ENCODE assay signal across 1 cellular context in the genomic region with DNA sequence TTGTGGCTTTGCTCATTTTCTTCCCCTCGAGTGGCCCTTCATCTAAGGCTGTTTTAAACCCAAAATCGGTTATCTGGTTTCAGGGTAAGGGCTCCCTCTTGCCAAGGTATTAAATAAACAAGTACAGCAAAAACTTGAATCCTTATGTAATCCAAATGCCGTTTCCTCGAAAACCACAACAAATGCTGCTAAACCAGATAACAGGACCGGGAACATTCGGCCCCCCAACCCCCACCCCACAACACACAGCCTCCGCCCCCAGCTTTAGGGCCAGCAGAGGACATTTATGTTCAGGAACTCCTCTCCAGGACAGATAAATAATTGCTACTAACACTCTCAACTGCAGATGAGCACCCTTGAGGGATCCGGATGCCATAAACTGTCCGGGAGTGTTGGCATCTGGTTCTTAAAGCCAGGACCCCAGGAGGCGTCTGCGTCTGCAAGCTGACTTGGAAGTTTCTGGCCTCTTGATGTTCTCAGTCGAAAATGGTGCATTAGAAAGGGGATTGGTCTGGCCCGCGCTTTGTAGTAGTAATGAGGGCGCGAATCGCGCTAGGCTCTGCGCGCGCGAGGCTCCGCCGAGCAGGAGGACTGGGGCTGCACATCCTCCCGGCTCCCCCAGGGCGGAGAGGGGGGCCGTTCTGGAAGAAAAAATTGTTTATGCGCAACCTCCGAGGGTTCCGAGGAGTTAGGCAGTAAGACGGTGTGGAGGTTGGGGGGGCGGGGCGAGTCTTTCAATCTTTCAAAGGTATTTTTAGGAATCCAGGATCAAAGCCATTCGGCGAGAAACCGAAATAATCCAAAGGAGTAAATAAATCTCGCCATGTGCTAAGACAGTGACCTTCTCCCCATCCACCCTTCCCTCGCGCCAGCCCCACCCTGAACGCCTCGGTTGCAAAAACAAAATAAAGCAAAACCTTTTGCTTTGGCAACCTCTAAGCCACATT.
A peak's percentile ranks its signal among the peaks of the same experiment; 100 is the strongest.
TF ChIP-seq lines count a peak whose summit lies in the region.

No MANE protein-coding gene starts in this region.

TF ChIP-seq in HepG2, 621 proteins besides CTCF, POLR2A, EP300 and RAD21 (continued from another document and continues in another):
- TF ChIP-seq, protein P1, sequence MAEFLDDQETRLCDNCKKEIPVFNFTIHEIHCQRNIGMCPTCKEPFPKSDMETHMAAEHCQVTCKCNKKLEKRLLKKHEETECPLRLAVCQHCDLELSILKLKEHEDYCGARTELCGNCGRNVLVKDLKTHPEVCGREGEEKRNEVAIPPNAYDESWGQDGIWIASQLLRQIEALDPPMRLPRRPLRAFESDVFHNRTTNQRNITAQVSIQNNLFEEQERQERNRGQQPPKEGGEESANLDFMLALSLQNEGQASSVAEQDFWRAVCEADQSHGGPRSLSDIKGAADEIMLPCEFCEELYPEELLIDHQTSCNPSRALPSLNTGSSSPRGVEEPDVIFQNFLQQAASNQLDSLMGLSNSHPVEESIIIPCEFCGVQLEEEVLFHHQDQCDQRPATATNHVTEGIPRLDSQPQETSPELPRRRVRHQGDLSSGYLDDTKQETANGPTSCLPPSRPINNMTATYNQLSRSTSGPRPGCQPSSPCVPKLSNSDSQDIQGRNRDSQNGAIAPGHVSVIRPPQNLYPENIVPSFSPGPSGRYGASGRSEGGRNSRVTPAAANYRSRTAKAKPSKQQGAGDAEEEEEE (CRISPR knock-in tag; IDR thresholded peaks at IDR 0.05; ENCODE audit: borderline replicate concordance), result no peak
- no peak for TF ChIP-seq FIP1L1 (IDR thresholded peaks at IDR 0.05; ENCODE audit: borderline replicate concordance, insufficient read depth, low read depth, low read length)
- TF ChIP-seq ZNF749 (CRISPR knock-in tag; IDR thresholded peaks at IDR 0.05; ENCODE audit: borderline replicate concordance), result no peak
- TF ChIP-seq PPARG (CRISPR knock-in tag; conservative IDR thresholded peaks at IDR 0.05), result no peak
- no peak for TF ChIP-seq ETV6 (CRISPR knock-in tag; conservative IDR thresholded peaks at IDR 0.05)
- TF ChIP-seq, protein P2, sequence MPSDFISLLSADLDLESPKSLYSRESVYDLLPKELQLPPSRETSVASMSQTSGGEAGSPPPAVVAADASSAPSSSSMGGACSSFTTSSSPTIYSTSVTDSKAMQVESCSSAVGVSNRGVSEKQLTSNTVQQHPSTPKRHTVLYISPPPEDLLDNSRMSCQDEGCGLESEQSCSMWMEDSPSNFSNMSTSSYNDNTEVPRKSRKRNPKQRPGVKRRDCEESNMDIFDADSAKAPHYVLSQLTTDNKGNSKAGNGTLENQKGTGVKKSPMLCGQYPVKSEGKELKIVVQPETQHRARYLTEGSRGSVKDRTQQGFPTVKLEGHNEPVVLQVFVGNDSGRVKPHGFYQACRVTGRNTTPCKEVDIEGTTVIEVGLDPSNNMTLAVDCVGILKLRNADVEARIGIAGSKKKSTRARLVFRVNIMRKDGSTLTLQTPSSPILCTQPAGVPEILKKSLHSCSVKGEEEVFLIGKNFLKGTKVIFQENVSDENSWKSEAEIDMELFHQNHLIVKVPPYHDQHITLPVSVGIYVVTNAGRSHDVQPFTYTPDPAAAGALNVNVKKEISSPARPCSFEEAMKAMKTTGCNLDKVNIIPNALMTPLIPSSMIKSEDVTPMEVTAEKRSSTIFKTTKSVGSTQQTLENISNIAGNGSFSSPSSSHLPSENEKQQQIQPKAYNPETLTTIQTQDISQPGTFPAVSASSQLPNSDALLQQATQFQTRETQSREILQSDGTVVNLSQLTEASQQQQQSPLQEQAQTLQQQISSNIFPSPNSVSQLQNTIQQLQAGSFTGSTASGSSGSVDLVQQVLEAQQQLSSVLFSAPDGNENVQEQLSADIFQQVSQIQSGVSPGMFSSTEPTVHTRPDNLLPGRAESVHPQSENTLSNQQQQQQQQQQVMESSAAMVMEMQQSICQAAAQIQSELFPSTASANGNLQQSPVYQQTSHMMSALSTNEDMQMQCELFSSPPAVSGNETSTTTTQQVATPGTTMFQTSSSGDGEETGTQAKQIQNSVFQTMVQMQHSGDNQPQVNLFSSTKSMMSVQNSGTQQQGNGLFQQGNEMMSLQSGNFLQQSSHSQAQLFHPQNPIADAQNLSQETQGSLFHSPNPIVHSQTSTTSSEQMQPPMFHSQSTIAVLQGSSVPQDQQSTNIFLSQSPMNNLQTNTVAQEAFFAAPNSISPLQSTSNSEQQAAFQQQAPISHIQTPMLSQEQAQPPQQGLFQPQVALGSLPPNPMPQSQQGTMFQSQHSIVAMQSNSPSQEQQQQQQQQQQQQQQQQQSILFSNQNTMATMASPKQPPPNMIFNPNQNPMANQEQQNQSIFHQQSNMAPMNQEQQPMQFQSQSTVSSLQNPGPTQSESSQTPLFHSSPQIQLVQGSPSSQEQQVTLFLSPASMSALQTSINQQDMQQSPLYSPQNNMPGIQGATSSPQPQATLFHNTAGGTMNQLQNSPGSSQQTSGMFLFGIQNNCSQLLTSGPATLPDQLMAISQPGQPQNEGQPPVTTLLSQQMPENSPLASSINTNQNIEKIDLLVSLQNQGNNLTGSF (CRISPR knock-in tag; IDR thresholded peaks at IDR 0.05), result no peak
- TF ChIP-seq, protein P3, sequence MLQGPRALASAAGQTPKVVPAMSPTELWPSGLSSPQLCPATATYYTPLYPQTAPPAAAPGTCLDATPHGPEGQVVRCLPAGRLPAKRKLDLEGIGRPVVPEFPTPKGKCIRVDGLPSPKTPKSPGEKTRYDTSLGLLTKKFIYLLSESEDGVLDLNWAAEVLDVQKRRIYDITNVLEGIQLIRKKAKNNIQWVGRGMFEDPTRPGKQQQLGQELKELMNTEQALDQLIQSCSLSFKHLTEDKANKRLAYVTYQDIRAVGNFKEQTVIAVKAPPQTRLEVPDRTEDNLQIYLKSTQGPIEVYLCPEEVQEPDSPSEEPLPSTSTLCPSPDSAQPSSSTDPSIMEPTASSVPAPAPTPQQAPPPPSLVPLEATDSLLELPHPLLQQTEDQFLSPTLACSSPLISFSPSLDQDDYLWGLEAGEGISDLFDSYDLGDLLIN (CRISPR knock-in tag; IDR thresholded peaks at IDR 0.05; ENCODE audit: borderline replicate concordance), result peak; percentile 71; the same call in 1 of the 2 replicates
- no peak; the same call in 1 of the 2 replicates for TF ChIP-seq RNF2 (conservative IDR thresholded peaks at IDR 0.05; ENCODE audit: low read depth)
- TF ChIP-seq, protein P4, sequence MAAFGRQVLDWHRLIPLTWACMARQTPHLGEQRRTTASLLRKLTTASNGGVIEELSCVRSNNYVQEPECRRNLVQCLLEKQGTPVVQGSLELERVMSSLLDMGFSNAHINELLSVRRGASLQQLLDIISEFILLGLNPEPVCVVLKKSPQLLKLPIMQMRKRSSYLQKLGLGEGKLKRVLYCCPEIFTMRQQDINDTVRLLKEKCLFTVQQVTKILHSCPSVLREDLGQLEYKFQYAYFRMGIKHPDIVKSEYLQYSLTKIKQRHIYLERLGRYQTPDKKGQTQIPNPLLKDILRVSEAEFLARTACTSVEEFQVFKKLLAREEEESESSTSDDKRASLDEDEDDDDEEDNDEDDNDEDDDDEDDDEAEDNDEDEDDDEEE (CRISPR knock-in tag; IDR thresholded peaks at IDR 0.05), result no peak
- no peak for TF ChIP-seq POLR2AphosphoS5 (IDR thresholded peaks at IDR 0.05; ENCODE audit: low read depth, low read length)
- no peak for TF ChIP-seq MIER3 (CRISPR knock-in tag; IDR thresholded peaks at IDR 0.05; ENCODE audit: borderline replicate concordance)
- TF ChIP-seq, protein P5, sequence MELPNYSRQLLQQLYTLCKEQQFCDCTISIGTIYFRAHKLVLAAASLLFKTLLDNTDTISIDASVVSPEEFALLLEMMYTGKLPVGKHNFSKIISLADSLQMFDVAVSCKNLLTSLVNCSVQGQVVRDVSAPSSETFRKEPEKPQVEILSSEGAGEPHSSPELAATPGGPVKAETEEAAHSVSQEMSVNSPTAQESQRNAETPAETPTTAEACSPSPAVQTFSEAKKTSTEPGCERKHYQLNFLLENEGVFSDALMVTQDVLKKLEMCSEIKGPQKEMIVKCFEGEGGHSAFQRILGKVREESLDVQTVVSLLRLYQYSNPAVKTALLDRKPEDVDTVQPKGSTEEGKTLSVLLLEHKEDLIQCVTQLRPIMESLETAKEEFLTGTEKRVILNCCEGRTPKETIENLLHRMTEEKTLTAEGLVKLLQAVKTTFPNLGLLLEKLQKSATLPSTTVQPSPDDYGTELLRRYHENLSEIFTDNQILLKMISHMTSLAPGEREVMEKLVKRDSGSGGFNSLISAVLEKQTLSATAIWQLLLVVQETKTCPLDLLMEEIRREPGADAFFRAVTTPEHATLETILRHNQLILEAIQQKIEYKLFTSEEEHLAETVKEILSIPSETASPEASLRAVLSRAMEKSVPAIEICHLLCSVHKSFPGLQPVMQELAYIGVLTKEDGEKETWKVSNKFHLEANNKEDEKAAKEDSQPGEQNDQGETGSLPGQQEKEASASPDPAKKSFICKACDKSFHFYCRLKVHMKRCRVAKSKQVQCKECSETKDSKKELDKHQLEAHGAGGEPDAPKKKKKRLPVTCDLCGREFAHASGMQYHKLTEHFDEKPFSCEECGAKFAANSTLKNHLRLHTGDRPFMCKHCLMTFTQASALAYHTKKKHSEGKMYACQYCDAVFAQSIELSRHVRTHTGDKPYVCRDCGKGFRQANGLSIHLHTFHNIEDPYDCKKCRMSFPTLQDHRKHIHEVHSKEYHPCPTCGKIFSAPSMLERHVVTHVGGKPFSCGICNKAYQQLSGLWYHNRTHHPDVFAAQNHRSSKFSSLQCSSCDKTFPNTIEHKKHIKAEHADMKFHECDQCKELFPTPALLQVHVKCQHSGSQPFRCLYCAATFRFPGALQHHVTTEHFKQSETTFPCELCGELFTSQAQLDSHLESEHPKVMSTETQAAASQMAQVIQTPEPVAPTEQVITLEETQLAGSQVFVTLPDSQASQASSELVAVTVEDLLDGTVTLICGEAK (IDR thresholded peaks at IDR 0.05), result no peak
- TF ChIP-seq, protein P5 (CRISPR knock-in tag; IDR thresholded peaks at IDR 0.05), result no peak
- TF ChIP-seq ZNF558 (CRISPR knock-in tag; IDR thresholded peaks at IDR 0.05; ENCODE audit: borderline replicate concordance), result no peak
- TF ChIP-seq SCMH1 (CRISPR knock-in tag; IDR thresholded peaks at IDR 0.05; ENCODE audit: borderline replicate concordance), result no peak
- TF ChIP-seq ZBTB20 (CRISPR knock-in tag; IDR thresholded peaks at IDR 0.05; ENCODE audit: borderline replicate concordance, low read depth), result no peak
- TF ChIP-seq, protein P6, sequence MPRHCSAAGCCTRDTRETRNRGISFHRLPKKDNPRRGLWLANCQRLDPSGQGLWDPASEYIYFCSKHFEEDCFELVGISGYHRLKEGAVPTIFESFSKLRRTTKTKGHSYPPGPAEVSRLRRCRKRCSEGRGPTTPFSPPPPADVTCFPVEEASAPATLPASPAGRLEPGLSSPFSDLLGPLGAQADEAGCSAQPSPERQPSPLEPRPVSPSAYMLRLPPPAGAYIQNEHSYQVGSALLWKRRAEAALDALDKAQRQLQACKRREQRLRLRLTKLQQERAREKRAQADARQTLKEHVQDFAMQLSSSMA (CRISPR knock-in tag; IDR thresholded peaks at IDR 0.05), result no peak
- TF ChIP-seq TP53 (CRISPR knock-in tag; conservative IDR thresholded peaks at IDR 0.05), result no peak
- no peak for TF ChIP-seq ZFP1 (CRISPR knock-in tag; IDR thresholded peaks at IDR 0.05)
- no peak for TF ChIP-seq SRF (IDR thresholded peaks at IDR 0.05; ENCODE audit: low read depth, low read length)
- TF ChIP-seq TEAD3 (CRISPR knock-in tag; optimal IDR thresholded peaks at IDR 0.05; ENCODE audit: borderline replicate concordance), result no peak
- no peak for TF ChIP-seq PHB2 (IDR thresholded peaks at IDR 0.05; ENCODE audit: partially characterized antibody)
- no peak for TF ChIP-seq SPEN (CRISPR knock-in tag; IDR thresholded peaks at IDR 0.05; ENCODE audit: low read depth)
- TF ChIP-seq JDP2 (CRISPR knock-in tag; IDR thresholded peaks at IDR 0.05; ENCODE audit: borderline replicate concordance), result no peak
- peak; percentile 60; the same call in 1 of the 2 replicates for TF ChIP-seq ATF7-NPFF (CRISPR knock-in tag; IDR thresholded peaks at IDR 0.05; ENCODE audit: low read depth)
- TF ChIP-seq ELF4 (CRISPR knock-in tag; IDR thresholded peaks at IDR 0.05; ENCODE audit: borderline replicate concordance), result no peak
- TF ChIP-seq, protein P7, sequence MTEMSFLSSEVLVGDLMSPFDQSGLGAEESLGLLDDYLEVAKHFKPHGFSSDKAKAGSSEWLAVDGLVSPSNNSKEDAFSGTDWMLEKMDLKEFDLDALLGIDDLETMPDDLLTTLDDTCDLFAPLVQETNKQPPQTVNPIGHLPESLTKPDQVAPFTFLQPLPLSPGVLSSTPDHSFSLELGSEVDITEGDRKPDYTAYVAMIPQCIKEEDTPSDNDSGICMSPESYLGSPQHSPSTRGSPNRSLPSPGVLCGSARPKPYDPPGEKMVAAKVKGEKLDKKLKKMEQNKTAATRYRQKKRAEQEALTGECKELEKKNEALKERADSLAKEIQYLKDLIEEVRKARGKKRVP (CRISPR knock-in tag; IDR thresholded peaks at IDR 0.05), result no peak
- TF ChIP-seq ZNF33B (CRISPR knock-in tag; IDR thresholded peaks at IDR 0.05), result no peak
